13 cellular contexts compared by ENCODE assay signal in the genomic region with DNA sequence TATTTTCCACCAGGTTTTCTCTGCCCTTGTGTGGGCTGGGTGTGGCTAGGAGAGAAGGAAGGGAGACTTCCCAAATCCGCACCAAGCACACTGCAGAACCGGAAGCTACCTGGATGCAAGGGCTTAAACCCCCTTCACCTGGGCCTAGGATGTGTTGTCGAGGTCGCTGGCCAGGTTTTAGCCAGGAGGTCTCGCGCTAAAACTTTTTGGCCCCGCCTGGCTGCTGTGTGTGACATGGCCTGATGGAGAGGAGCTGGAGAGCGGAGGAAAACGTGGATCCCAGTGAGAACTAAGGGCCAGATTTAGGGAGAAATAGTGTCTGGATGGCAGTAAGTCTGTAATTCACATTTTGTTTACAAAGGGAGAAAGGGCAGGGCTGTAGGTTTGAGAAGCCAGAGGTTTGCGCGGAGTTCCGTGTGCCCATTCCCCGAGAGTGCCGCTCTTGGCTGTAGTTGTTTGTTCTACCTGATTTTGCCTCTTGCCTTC. TPM values are rescaled to one million over a fixed set of nuclear protein-coding genes. Genes with fewer than 3 reads are reported as not detected.
DNase-seq lines count a peak whose midpoint lies in the region; ATAC-seq and TF ChIP-seq lines count a peak whose summit lies in the region.
"Had no signal": no experiment of that assay in that cellular context is flagged by ENCODE, and none has a peak within 500 bp of the region (broad histone marks: within the 10 kb centered on the region; RNA-seq: fewer than 3 reads in every experiment).

No MANE protein-coding gene starts in this region.

- no peak overlapping the region for H3K18ac ChIP-seq in trophoblast cell (ENCODE audit: low read length)

- no peak overlapping the region for H3K4ac ChIP-seq in trophoblast cell (ENCODE audit: low read depth, low read length)

- H4K91ac ChIP-seq in trophoblast cell (ENCODE audit: low read depth, low read length), result no peak overlapping the region

- peak overlapping the region; percentile 91; the same call in 1 of the 2 replicates for H3K27ac ChIP-seq in SJCRH30
- no peak overlapping the region for H3K27ac ChIP-seq in trophoblast cell (ENCODE audit: low read depth, low read length)

- H3K23ac ChIP-seq in trophoblast cell (ENCODE audit: low read length), result no peak overlapping the region

- H3K4me1 Mint-ChIP-seq in T-helper 1 cell treated with Interleukin-12 subunit alpha and Interleukin-12 subunit beta and Interleukin-4 antibody, amounts not matched to agents 30 μg/mL and 1 μg/mL, for 36 hours (ENCODE audit: low read depth), result peaks cover 23% of the 10 kb centered on the region
- peaks cover 16% of the 10 kb centered on the region for H3K4me1 Mint-ChIP-seq in glutamatergic neuron (ENCODE audit: low read depth, unreplicated experiment)

- no peaks in the 10 kb centered on the region for H3K27me3 ChIP-seq in SJCRH30
- H3K27me3 ChIP-seq in trophoblast cell (ENCODE audit: insufficient read depth, low read length), result peaks cover 39% of the 10 kb centered on the region

- no peak overlapping the region for H2BK120ac ChIP-seq in trophoblast cell (ENCODE audit: insufficient read depth, low read length, poor library complexity)

- H3K4me3 ChIP-seq in SJCRH30, result peak overlapping the region; percentile 100
- no peak overlapping the region for H3K4me3 ChIP-seq in trophoblast cell (ENCODE audit: low read depth, low read length)

- peak overlapping the region; percentile 99 for H3K4me2 ChIP-seq in trophoblast cell (ENCODE audit: low read length)

- no peak overlapping the region for H3K14ac ChIP-seq in trophoblast cell (ENCODE audit: low read length)

- H3K79me2 ChIP-seq in trophoblast cell (ENCODE audit: control insufficient read depth, insufficient read depth, low read length, poor library complexity), result no peaks in the 10 kb centered on the region

- H3K4me3 Mint-ChIP-seq in T-helper 1 cell treated with Interleukin-12 subunit alpha and Interleukin-12 subunit beta and Interleukin-4 antibody, amounts not matched to agents 30 μg/mL and 1 μg/mL, for 36 hours, result peak overlapping the region; percentile 50
- H3K4me3 Mint-ChIP-seq in glutamatergic neuron (ENCODE audit: unreplicated experiment), result peak overlapping the region; percentile 85

- H3K9ac ChIP-seq in trophoblast cell (ENCODE audit: low read length), result no peak overlapping the region

- no peak overlapping the region for H4K12ac ChIP-seq in trophoblast cell (ENCODE audit: low read depth, low read length)

- H2AK5ac ChIP-seq in trophoblast cell (ENCODE audit: low read length), result no peak overlapping the region

- DNase-seq in T-helper 1 cell, result no peak
- DNase-seq in SJCRH30, result no peak
- no peak for DNase-seq in glutamatergic neuron
- no peak for DNase-seq in trophoblast cell
- no peak for DNase-seq in kidney glomerular epithelial cell (lab: John Stamatoyannopoulos, UW)
- no peak for DNase-seq in HCEC 1CT
- DNase-seq: body of pancreas, NCI-H146, NCI-H774 had no signal

- no peaks in the 10 kb centered on the region for H3K9me3 Mint-ChIP-seq in T-helper 1 cell treated with Interleukin-12 subunit alpha and Interleukin-12 subunit beta and Interleukin-4 antibody, amounts not matched to agents 30 μg/mL and 1 μg/mL, for 36 hours
- peaks cover 13% of the 10 kb centered on the region for H3K9me3 Mint-ChIP-seq in glutamatergic neuron (ENCODE audit: unreplicated experiment)
- H3K9me3 Mint-ChIP-seq: activated CD8-positive, alpha-beta T cell treated with anti-CD3 and anti-CD28 coated beads for 36 hours had no signal

- peaks cover 74% of the 10 kb centered on the region for H3K27me3 Mint-ChIP-seq in T-helper 1 cell treated with Interleukin-12 subunit alpha and Interleukin-12 subunit beta and Interleukin-4 antibody, amounts not matched to agents 30 μg/mL and 1 μg/mL, for 36 hours (ENCODE audit: low read depth)
- H3K27me3 Mint-ChIP-seq in glutamatergic neuron (ENCODE audit: unreplicated experiment), result peaks cover 39% of the 10 kb centered on the region

- no peak overlapping the region for H2BK12ac ChIP-seq in trophoblast cell (ENCODE audit: low read length)

- ATAC-seq in GM18511 (IDR thresholded peaks at IDR 0.05; ENCODE audit: unreplicated experiment), result no peak
- ATAC-seq: activated CD8-positive, alpha-beta T cell treated with anti-CD3 and anti-CD28 coated beads for 36 hours; body of pancreas; left lobe of liver had no signal

- H3K4me1 ChIP-seq in SJCRH30, result peaks cover 6% of the 10 kb centered on the region; the same call in 1 of the 2 replicates
- peaks cover 25 to 40% of the 10 kb centered on the region in 2 experiments for H3K4me1 ChIP-seq in trophoblast cell (ENCODE audit: control insufficient read depth in 1 of 2, insufficient read depth in 2 of 2, low read length in 2 of 2)

- 0 out of 2 replicates have a peak, but pooled peaks cover 6% of the 10 kb centered on the region for H3K9me3 ChIP-seq in SJCRH30 (replicated peaks)
- peaks cover 5% of the 10 kb centered on the region for H3K9me3 ChIP-seq in trophoblast cell (ENCODE audit: insufficient read depth, low read depth, low read length)
- H3K9me3 ChIP-seq: body of pancreas had no signal

- no peak overlapping the region for H4K8ac ChIP-seq in trophoblast cell (ENCODE audit: low read depth, low read length)

- H2BK5ac ChIP-seq in trophoblast cell (ENCODE audit: low read depth, low read length, poor library complexity), result no peak overlapping the region

- no peak for TF ChIP-seq CTCF in glutamatergic neuron (IDR thresholded peaks at IDR 0.05; ENCODE audit: partially characterized antibody, unreplicated experiment)

- H3K36me3 Mint-ChIP-seq in T-helper 1 cell treated with Interleukin-12 subunit alpha and Interleukin-12 subunit beta and Interleukin-4 antibody, amounts not matched to agents 30 μg/mL and 1 μg/mL, for 36 hours (ENCODE audit: low read depth), result peaks cover 5% of the 10 kb centered on the region
- H3K36me3 Mint-ChIP-seq in glutamatergic neuron (ENCODE audit: unreplicated experiment), result no peaks in the 10 kb centered on the region

- peaks cover 13% of the 10 kb centered on the region for H3K79me1 ChIP-seq in trophoblast cell (ENCODE audit: low read length)

- H3K36me3 ChIP-seq in SJCRH30, result peaks cover 17% of the 10 kb centered on the region
- no peaks in the 10 kb centered on the region for H3K36me3 ChIP-seq in trophoblast cell (ENCODE audit: control insufficient read depth in 1 of 2, insufficient read depth in 2 of 2, low read length in 2 of 2)

- no peak overlapping the region for H3K27ac Mint-ChIP-seq in T-helper 1 cell treated with Interleukin-12 subunit alpha and Interleukin-12 subunit beta and Interleukin-4 antibody, amounts not matched to agents 30 μg/mL and 1 μg/mL, for 36 hours
- no peak overlapping the region for H3K27ac Mint-ChIP-seq in glutamatergic neuron (ENCODE audit: unreplicated experiment)
- H3K27ac Mint-ChIP-seq: activated CD8-positive, alpha-beta T cell treated with anti-CD3 and anti-CD28 coated beads for 36 hours had no signal

- H2AFZ ChIP-seq in trophoblast cell (ENCODE audit: insufficient read depth, low read length, poor library complexity), result no peak overlapping the region

- no CpG with 5 or more reads among the region's 14 CpGs for WGBS in trophoblast cell (ENCODE audit: extremely low coverage, insufficient coverage, insufficient read length)

RNA-seq across cellular contexts. Expression of a gene that starts 3.1 kb away (rescaled TPM):
- total RNA-seq in SJCRH30 (2014; rRNA removed; shearing (Covaris generic)), result 52.5 and 55.3 TPM in 2 replicates
- total RNA-seq in glutamatergic neuron (ENCODE audit: unreplicated experiment), result 7.4 TPM
- 3.6 and 3.7 TPM in 2 replicates for polyA plus RNA-seq in trophoblast cell (2013)
